Comparison of ENCODE assay signal across 10 cellular contexts in the genomic region with DNA sequence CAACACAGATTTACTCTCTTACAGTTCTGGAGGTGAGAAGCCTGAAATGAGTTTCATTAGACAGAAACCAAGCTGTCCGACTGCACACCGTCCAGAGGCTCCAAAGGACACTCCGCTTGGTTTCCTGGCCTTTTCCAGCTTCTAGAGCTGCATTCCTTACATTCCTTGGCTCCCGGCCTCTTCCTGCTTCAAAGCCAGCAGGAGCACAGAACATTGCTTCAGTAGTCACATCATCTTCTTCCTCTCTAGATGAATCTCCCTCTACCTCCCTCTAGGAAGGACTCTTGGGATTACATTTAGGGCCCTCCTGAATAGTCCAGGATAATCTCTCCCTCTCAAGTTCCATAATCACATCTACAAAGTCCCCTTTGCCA.
DNase-seq lines count a peak whose midpoint lies in the region; ATAC-seq, FAIRE-seq and TF ChIP-seq lines count a peak whose summit lies in the region.
"Had no signal": no experiment of that assay in that cellular context is flagged by ENCODE, and none has a peak within 500 bp of the region (broad histone marks: within the 10 kb centered on the region; RNA-seq: fewer than 3 reads in every experiment).

No MANE protein-coding gene starts in this region.

- no peaks in the 10 kb centered on the region for H3K79me2 ChIP-seq in GM23248 (ENCODE audit: insufficient read depth)

- intact Hi-C loops in pancreas (cut with DNase I) = no loop called here

- peak overlapping the region; percentile 39 for H3K27ac ChIP-seq in GM23248
- H3K27ac ChIP-seq in foreskin keratinocyte = no peak overlapping the region
- H3K27ac ChIP-seq in pancreas = no peak overlapping the region

- H3K9me3 ChIP-seq in GM23248 (ENCODE audit: low read depth) = no peaks in the 10 kb centered on the region
- no peaks in the 10 kb centered on the region for H3K9me3 ChIP-seq in pancreas

- WGBS in GM23248 (ENCODE audit: low coverage in 1 of 2, low lambda C conversion rate in 2 of 2, missing lambda C conversion rate in 2 of 2), 2 experiments = 4 to 6% methylated on average over 4 of the region's 4 CpGs
- WGBS in pancreas, 2 donors = 50 to 59% methylated on average over 4 of the region's 4 CpGs

- TF ChIP-seq CTCF in foreskin keratinocyte (conservative IDR thresholded peaks at IDR 0.05) (peak; percentile 47), pancreas (IDR thresholded peaks at IDR 0.05) (no peak), GM10266 (IDR thresholded peaks at IDR 0.05; ENCODE audit: control insufficient read depth, insufficient read depth, low read depth, missing control alignments) (no peak), D721Med (IDR thresholded peaks at IDR 0.05; ENCODE audit: insufficient read depth, missing control alignments) (no peak)

- H3K4me2 ChIP-seq in GM23248 (ENCODE audit: unreplicated experiment) = peak overlapping the region; percentile 74

- H3K36me3 ChIP-seq in GM23248 (ENCODE audit: low read depth) (no peaks in the 10 kb centered on the region), pancreas (no peaks in the 10 kb centered on the region)

- H3K4me1 ChIP-seq in GM23248 (ENCODE audit: insufficient read depth) = peaks cover 24% of the 10 kb centered on the region
- no peaks in the 10 kb centered on the region for H3K4me1 ChIP-seq in foreskin keratinocyte
- H3K4me1 ChIP-seq in pancreas = no peaks in the 10 kb centered on the region

- H4K20me1 ChIP-seq in GM23248 (ENCODE audit: insufficient read depth) = no peaks in the 10 kb centered on the region

- H3F3A ChIP-seq in GM23248 (ENCODE audit: insufficient read depth) = peaks cover 16% of the 10 kb centered on the region

- H3K27me3 ChIP-seq in GM23248 (replicated peaks; ENCODE audit: insufficient read depth) = no peaks in the 10 kb centered on the region
- no peaks in the 10 kb centered on the region for H3K27me3 ChIP-seq in foreskin keratinocyte
- H3K27me3 ChIP-seq in pancreas = no peaks in the 10 kb centered on the region

- no peaks in the 10 kb centered on the region for H3K9me2 ChIP-seq in GM23248 (ENCODE audit: insufficient read depth)

- peak overlapping the region; percentile 36 for H3K4me3 ChIP-seq in GM23248
- H3K4me3 ChIP-seq in pancreas = no peak overlapping the region

- no peak overlapping the region for H3K9ac ChIP-seq in GM23248

- peak overlapping the region; percentile 78 for H2AFZ ChIP-seq in GM23248

- in situ Hi-C loops in GM23248 (cut with MboI) (no loop called here), SK-MEL-5 (cut with HindIII; ENCODE audit: low pct_unique_long_range_greater_than_20kb, low sequenced_read_pairs) (no loop called here)

- DNase-seq in GM23248 (peak; percentile 89), SK-MEL-5 (ENCODE audit: low read depth, low spot score) (peak; percentile 69), foreskin keratinocyte (peak; percentile 47 to 70), pancreas (peak in 2 of 6 donors; percentile 16 to 40), GM10266 (ENCODE audit: extremely low spot score) (no peak), D721Med (ENCODE audit: insufficient read length, low spot score) (no peak)
- DNase-seq: stimulated activated CD4-positive, alpha-beta T cell treated with anti-CD3 and anti-CD28 coated beads, Interleukin-2, amount 100 ng/mL, for 24 hours had no signal

- peak; percentile 74 for ATAC-seq in foreskin keratinocyte
- peak; percentile 57 to 83 (median 70) for ATAC-seq in pancreas
- ATAC-seq in GM21367 (IDR thresholded peaks at IDR 0.05; ENCODE audit: unreplicated experiment) = no peak
- ATAC-seq in HG03460 (IDR thresholded peaks at IDR 0.05; ENCODE audit: unreplicated experiment) = no peak

- no peak for FAIRE-seq in pancreas (lab: Jason Lieb, UNC)
- no peak for FAIRE-seq in D721Med (lab: Jason Lieb, UNC)
- FAIRE-seq: GM18507 had no signal

Comparison
In these comparisons a context has a peak if more than half of its experiments do, and no peak if none do; other contexts are left out.
1. DNase-seq: peak in GM23248 (single experiment), SK-MEL-5 (single experiment) and foreskin keratinocyte (2 of 2); none in GM10266 (single experiment) and D721Med (single experiment).
2. ATAC-seq: peak in foreskin keratinocyte (single experiment) and pancreas (4 of 4); none in GM21367 (single experiment) and HG03460 (single experiment).